Comparison of ENCODE assay signal across 18 cellular contexts in the genomic region with DNA sequence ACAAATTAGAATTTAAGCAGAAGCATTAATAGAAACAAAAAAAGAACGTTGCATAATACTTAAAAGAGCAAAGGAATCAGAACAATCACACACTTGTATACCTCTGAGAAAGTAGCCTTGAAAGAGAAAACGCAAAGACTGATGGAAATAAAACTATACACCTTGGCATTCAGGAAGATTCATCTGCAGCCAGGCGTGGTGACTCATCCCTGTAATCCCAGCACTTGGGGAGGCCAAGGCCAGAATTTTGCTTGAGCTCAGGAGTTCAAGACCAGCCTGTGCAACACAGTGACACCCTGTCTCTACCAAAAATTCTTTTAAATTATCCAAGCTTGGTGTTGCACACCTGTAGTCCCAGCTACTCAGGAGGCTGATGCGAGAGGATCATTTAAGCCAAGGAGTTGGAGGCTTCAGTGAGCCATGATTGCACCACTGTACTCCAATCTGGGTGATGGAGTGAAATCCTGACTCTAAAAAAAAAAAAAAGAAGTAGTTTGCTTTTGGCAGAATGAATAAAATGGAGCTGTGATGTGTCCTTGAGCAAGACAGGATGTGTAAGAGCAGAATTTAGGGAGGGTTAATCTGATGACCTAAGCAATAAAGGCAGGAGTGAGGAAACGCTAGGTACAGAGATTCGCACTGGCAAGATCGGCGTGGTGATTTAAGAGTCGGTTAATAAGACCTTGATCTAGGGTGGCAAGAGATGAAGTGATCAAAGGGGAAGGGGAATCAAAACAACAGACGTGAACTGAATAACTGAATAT.
"Had no signal": no experiment of that assay in that cellular context is flagged by ENCODE, and none has a peak within 500 bp of the region (broad histone marks: within the 10 kb centered on the region; RNA-seq: fewer than 3 reads in every experiment).

No MANE protein-coding gene starts in this region.

- H3K27ac ChIP-seq: colonic mucosa, esophagus squamous epithelium had no signal

- DNase-seq: activated CD4-positive, alpha-beta T cell treated with anti-CD3 and anti-CD28 coated beads, Interleukin-2, amount 10 ng/mL, durations not matched to agents 24 days and 14 days; activated CD4-positive, CD25-positive, alpha-beta regulatory T cell; activated CD8-positive, alpha-beta memory T cell treated with anti-CD3 and anti-CD28 coated beads, Interleukin-2, amount 50 U/mL, for 48 hours; activated gamma-delta T cell; activated T-cell treated with anti-CD3 and anti-CD28 coated beads, Interleukin-2, amount 50 U/mL, for 72 hours; amniotic stem cell; central memory CD4-positive, alpha-beta T cell; colonic mucosa; esophagus squamous epithelium; foreskin melanocyte; naive thymus-derived CD8-positive, alpha-beta T cell; stimulated activated CD4-positive, alpha-beta T cell treated with anti-CD3 and anti-CD28 coated beads, Interleukin-15, amount 100 ng/mL, for 24 hours; stimulated activated CD4-positive, alpha-beta T cell treated with anti-CD3 and anti-CD28 coated beads, Interleukin-4, amount 100 ng/mL, for 1 hour; stimulated activated naive CD8-positive, alpha-beta T cell treated with anti-CD3 and anti-CD28 coated beads, Interleukin-15, Interleukin-2, amounts not matched to agents 100 U/mL and 50 U/mL, for 24 hours; T-helper 2 cell; trophoblast cell had no signal

- H3K36me3 ChIP-seq: colonic mucosa, esophagus squamous epithelium had no signal

- FAIRE-seq: TTC549 had no signal

- H3K27ac Mint-ChIP-seq: activated CD4-positive, alpha-beta T cell treated with anti-CD3 and anti-CD28 coated beads, Interleukin-2, amount 10 ng/mL, durations not matched to agents 24 days and 14 days; activated naive CD4-positive, alpha-beta T cell treated with anti-CD3 and anti-CD28 coated beads, Interleukin-2, amount 50 U/mL, for 72 hours; activated T-cell treated with anti-CD3 and anti-CD28 coated beads, Interleukin-2, amount 50 U/mL, for 72 hours; naive thymus-derived CD8-positive, alpha-beta T cell had no signal

- H3K27me3 ChIP-seq: colonic mucosa, esophagus squamous epithelium had no signal

- ATAC-seq: activated naive CD4-positive, alpha-beta T cell treated with anti-CD3 and anti-CD28 coated beads, Interleukin-2, amount 50 U/mL, for 72 hours; activated T-cell treated with anti-CD3 and anti-CD28 coated beads, Interleukin-2, amount 50 U/mL, for 72 hours; naive thymus-derived CD8-positive, alpha-beta T cell; stimulated activated naive CD8-positive, alpha-beta T cell treated with anti-CD3 and anti-CD28 coated beads, Interleukin-15, Interleukin-2, amounts not matched to agents 100 U/mL and 50 U/mL, for 24 hours had no signal

- H3K4me1 ChIP-seq: colonic mucosa had no signal

- H3K9me3 Mint-ChIP-seq: activated CD4-positive, alpha-beta T cell treated with anti-CD3 and anti-CD28 coated beads, Interleukin-2, amount 10 ng/mL, durations not matched to agents 24 days and 14 days; naive thymus-derived CD8-positive, alpha-beta T cell had no signal

- H3K4me3 Mint-ChIP-seq: activated CD4-positive, alpha-beta T cell treated with anti-CD3 and anti-CD28 coated beads, Interleukin-2, amount 10 ng/mL, durations not matched to agents 24 days and 14 days; activated T-cell treated with anti-CD3 and anti-CD28 coated beads, Interleukin-2, amount 50 U/mL, for 72 hours; naive thymus-derived CD8-positive, alpha-beta T cell had no signal

- H3K4me3 ChIP-seq: colonic mucosa, esophagus squamous epithelium had no signal

- H3K36me3 Mint-ChIP-seq: naive thymus-derived CD8-positive, alpha-beta T cell had no signal

- H3K4me1 Mint-ChIP-seq: activated CD4-positive, alpha-beta T cell treated with anti-CD3 and anti-CD28 coated beads, Interleukin-2, amount 10 ng/mL, durations not matched to agents 24 days and 14 days; naive thymus-derived CD8-positive, alpha-beta T cell had no signal

- H3K9me3 ChIP-seq: colonic mucosa, esophagus squamous epithelium had no signal
